11 cellular contexts compared by ENCODE assay signal in the genomic region with DNA sequence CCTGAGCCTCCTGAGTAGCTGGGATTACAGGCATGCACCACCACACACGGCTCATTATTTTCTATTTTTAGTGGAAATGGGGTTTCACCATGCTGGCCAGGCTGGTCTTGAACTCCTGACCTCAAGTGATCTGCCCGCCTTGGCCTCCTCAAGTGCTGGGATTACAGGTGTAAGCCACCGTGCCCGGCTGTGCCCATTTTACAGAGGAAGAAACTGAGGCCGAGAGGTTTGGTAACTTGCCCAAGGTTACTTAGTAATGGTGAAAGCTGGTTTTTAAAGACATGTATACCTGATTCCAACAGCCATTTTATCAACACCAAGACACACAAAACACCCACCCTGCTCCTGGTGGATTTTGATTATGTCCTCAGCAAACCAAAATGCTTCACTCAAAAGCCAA.
"Had no signal": no experiment of that assay in that cellular context is flagged by ENCODE, and none has a peak within 500 bp of the region (broad histone marks: within the 10 kb centered on the region; RNA-seq: fewer than 3 reads in every experiment).

No MANE protein-coding gene starts in this region.

- H3K9ac ChIP-seq: GM23248 had no signal

- H3K4me3 Mint-ChIP-seq: GM23338, H9, HFFc6 had no signal

- H3K9me3 ChIP-seq: HAP-1 had no signal

- DNase-seq: GM23248, GOT3, H7, H9, HCEC 1CT, HFFc6 had no signal

- H3K27ac Mint-ChIP-seq: GM23338, H9, HFFc6 had no signal

- H2AFZ ChIP-seq: GM23248, GM23338 had no signal

- H3K4me2 ChIP-seq: GM23338 had no signal

- ATAC-seq: GM23338, HCT116 had no signal

- H3K9me3 Mint-ChIP-seq: GM23338, H9, HFFc6 had no signal

- FAIRE-seq: H1, H54 had no signal

- H3K4me3 ChIP-seq: GM23248, GM23338, HAP-1 had no signal

- H3K36me3 ChIP-seq: HAP-1 had no signal

- H3K27ac ChIP-seq: GM23248 had no signal

- H3K4me1 Mint-ChIP-seq: GM23338 had no signal
